In genomic region chr6:215335-216034, GRCh38 we compare ENCODE assay signal across 10 cellular contexts.
DNase-seq lines count a peak whose midpoint lies in the region; ATAC-seq and TF ChIP-seq lines count a peak whose summit lies in the region.
"Had no signal": no experiment of that assay in that cellular context is flagged by ENCODE, and none has a peak within 500 bp of the region (broad histone marks: within the 10 kb centered on the region; RNA-seq: fewer than 3 reads in every experiment).

No MANE protein-coding gene starts in this region.

- TF ChIP-seq POLR2A in thyroid gland (IDR thresholded peaks at IDR 0.05) (no peak), esophagus squamous epithelium (IDR thresholded peaks at IDR 0.05) (no peak)

- H3K27me3 ChIP-seq in thyroid gland (no peaks in the 10 kb centered on the region), esophagus squamous epithelium (peaks cover 0 to 43% (median 0%) of the 10 kb centered on the region in 4 donors)

- H3K36me3 ChIP-seq in thyroid gland = no peaks in the 10 kb centered on the region
- H3K36me3 ChIP-seq in esophagus squamous epithelium = no peaks in the 10 kb centered on the region
- H3K36me3 ChIP-seq: heart right ventricle had no signal

- peak; percentile 86 to 92 for ATAC-seq in left cardiac atrium
- no peak for ATAC-seq in Right ventricle myocardium superior (ENCODE audit: poor library complexity)
- ATAC-seq in HG02870 (IDR thresholded peaks at IDR 0.05; ENCODE audit: unreplicated experiment) = no peak
- ATAC-seq in HG03095 (IDR thresholded peaks at IDR 0.05; ENCODE audit: unreplicated experiment) = no peak

- no peaks in the 10 kb centered on the region for H3K9me3 ChIP-seq in thyroid gland
- H3K9me3 ChIP-seq in esophagus squamous epithelium = peaks cover 0 to 6% (median 0%) of the 10 kb centered on the region in 3 donors

- DNase-seq in left cardiac atrium = peak; percentile 79
- no peak for DNase-seq in Right ventricle myocardium superior
- DNase-seq in activated T-cell treated with anti-CD3 and anti-CD28 coated beads for 1 hour (ENCODE audit: low read depth) = peak; percentile 28
- peak; percentile 10 for DNase-seq in iris pigment epithelial cell (ENCODE audit: low read depth)
- peak; percentile 57 to 71 for DNase-seq in thyroid gland
- DNase-seq in esophagus squamous epithelium (lab: John Stamatoyannopoulos, UW) = no peak
- DNase-seq: COR-L47, heart right ventricle had no signal

- WGBS in thyroid gland, 2 donors = 37 to 55% methylated on average over 10 to 11 of the region's 11 CpGs
- 56 to 63% methylated on average over 7 to 11 of the region's 11 CpGs for WGBS in esophagus squamous epithelium, 2 donors

- H3K4me1 ChIP-seq in thyroid gland (peaks cover 0 to 8% of the 10 kb centered on the region in 2 donors), esophagus squamous epithelium (peaks cover 0 to 29% (median 7%) of the 10 kb centered on the region in 3 donors)

- TF ChIP-seq CTCF in thyroid gland (IDR thresholded peaks at IDR 0.05) (no peak), esophagus squamous epithelium (IDR thresholded peaks at IDR 0.05) (no peak)

- H3K27ac ChIP-seq in thyroid gland (no peak overlapping the region), esophagus squamous epithelium (no peak overlapping the region)
- H3K27ac ChIP-seq: heart right ventricle had no signal

- intact Hi-C loops in left cardiac atrium (cut with DNase I) = loop anchor here in 1 of 2 donors (5.0 kb wide), 1 partner anchor 77 kb away; the partner anchor contains the start of gene DUSP22
- intact Hi-C loops in Right ventricle myocardium superior (cut with DNase I) = no loop called here
- intact Hi-C loops in thyroid gland (cut with DNase I) = loop anchor here (10.0 kb wide), 1 partner anchor 169 kb away; no protein-coding TSS in a partner anchor
- intact Hi-C loops in esophagus squamous epithelium (cut with DNase I) = no loop called here

- no peak overlapping the region for H3K4me3 ChIP-seq in thyroid gland (replicated peaks in 1 of 3)
- no peak overlapping the region for H3K4me3 ChIP-seq in esophagus squamous epithelium
- H3K4me3 ChIP-seq: heart right ventricle had no signal

Comparison
In these comparisons a context has a peak if more than half of its experiments do, and no peak if none do; other contexts are left out.
1. ATAC-seq: peak in left cardiac atrium (2 of 2); none in Right ventricle myocardium superior (single experiment), HG02870 (single experiment) and HG03095 (single experiment).
2. DNase-seq: peak in left cardiac atrium (single experiment), activated T-cell treated with anti-CD3 and anti-CD28 coated beads for 1 hour (single experiment), iris pigment epithelial cell (single experiment) and thyroid gland (2 of 2); none in Right ventricle myocardium superior (single experiment) and esophagus squamous epithelium (single experiment).